9 cellular contexts compared by ENCODE assay signal in the genomic region with DNA sequence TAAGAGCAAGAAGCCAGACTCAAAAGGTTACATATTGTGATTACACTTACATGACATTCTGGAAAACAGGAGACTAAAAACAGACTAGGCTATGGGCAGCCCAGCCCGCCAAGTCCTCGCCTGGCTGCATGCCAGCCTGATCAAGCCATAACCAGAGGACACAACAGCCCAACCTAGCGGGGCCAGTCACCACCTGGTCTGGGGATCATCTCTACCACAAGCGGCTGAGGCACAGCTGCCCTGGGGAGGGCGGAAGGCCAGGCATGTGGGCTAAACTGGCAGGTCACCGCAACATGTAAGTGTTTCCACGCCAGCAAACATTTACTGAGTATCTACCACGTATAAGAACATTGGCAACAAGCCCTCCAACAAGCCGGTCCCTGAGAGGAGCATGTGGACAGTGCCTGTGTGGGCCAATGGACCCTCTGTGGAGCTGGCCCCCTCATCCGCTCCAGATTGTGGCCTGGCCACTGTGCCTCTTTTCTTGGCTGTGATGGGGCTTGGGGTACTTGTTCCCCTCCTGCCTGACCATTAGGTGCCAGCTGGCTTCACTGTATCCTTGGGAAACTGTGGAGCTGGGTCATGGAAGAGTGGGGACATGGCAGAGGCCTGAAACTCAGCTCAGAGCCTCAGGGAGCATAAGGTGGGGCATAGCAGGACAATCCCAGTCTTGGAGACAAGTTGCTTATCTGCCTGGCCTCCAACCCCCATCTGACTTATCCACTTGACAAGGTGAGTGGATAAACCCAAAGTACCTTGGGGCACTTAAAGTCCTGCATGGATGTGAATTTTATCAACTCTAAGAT. TPM values are rescaled to one million over a fixed set of nuclear protein-coding genes. Genes with fewer than 3 reads are reported as not detected.
DNase-seq lines count a peak whose midpoint lies in the region; ATAC-seq and TF ChIP-seq lines count a peak whose summit lies in the region.
"Had no signal": no experiment of that assay in that cellular context is flagged by ENCODE, and none has a peak within 500 bp of the region (broad histone marks: within the 10 kb centered on the region; RNA-seq: fewer than 3 reads in every experiment).

No MANE protein-coding gene starts in this region.

- no peak overlapping the region for H2BK5ac ChIP-seq in trophoblast cell (ENCODE audit: low read depth, low read length, poor library complexity)

- no peak overlapping the region for H2AK5ac ChIP-seq in trophoblast cell (ENCODE audit: low read length)

- no peak overlapping the region for H4K8ac ChIP-seq in trophoblast cell (ENCODE audit: low read depth, low read length)

- TF ChIP-seq CTCF in GM12865 (IDR thresholded peaks at IDR 0.05; ENCODE audit: insufficient read depth, low read depth, low read length, missing control alignments) = no peak
- no peak for TF ChIP-seq CTCF in gastroesophageal sphincter (IDR thresholded peaks at IDR 0.05)

- H2BK120ac ChIP-seq in trophoblast cell (ENCODE audit: insufficient read depth, low read length, poor library complexity) = no peak overlapping the region

- no peak for TF ChIP-seq EP300 in gastroesophageal sphincter (IDR thresholded peaks at IDR 0.05)

- DNase-seq in GM12865 (ENCODE audit: low read depth) (peak; percentile 16), NCI-H774 (lab: John Stamatoyannopoulos, UW) (peak; percentile 85), trophoblast cell (no peak)
- DNase-seq in activated CD4-positive, alpha-beta memory T cell treated with anti-CD3 and anti-CD28 coated beads for 36 hours = no peak
- DNase-seq in activated CD4-positive, alpha-beta T cell treated with anti-CD3 and anti-CD28 coated beads for 48 hours = no peak
- DNase-seq: activated T-cell treated with anti-CD3 and anti-CD28 coated beads, Interleukin-2, amount 50 U/mL, for 72 hours had no signal

- H3K27me3 ChIP-seq in gastroesophageal sphincter (no peaks in the 10 kb centered on the region), trophoblast cell (ENCODE audit: insufficient read depth, low read length) (no peaks in the 10 kb centered on the region)

- no peak overlapping the region for H3K9ac ChIP-seq in trophoblast cell (ENCODE audit: low read length)

- peak overlapping the region in 3 of 4 donors; percentile 1 to 63 (median 30) for H3K27ac ChIP-seq in gastroesophageal sphincter
- H3K27ac ChIP-seq in trophoblast cell (ENCODE audit: low read depth, low read length) = no peak overlapping the region

- no peaks in the 10 kb centered on the region for H3K9me3 Mint-ChIP-seq in activated CD4-positive, alpha-beta memory T cell treated with anti-CD3 and anti-CD28 coated beads for 36 hours
- H3K9me3 Mint-ChIP-seq: activated T-cell treated with anti-CD3 and anti-CD28 coated beads, Interleukin-2, amount 50 U/mL, for 72 hours had no signal

- H3K79me1 ChIP-seq in trophoblast cell (ENCODE audit: low read length) = no peaks in the 10 kb centered on the region

- no peak overlapping the region for H3K23ac ChIP-seq in trophoblast cell (ENCODE audit: low read length)

- ATAC-seq in gastroesophageal sphincter (peak; percentile 65), GM21423 (IDR thresholded peaks at IDR 0.05; ENCODE audit: unreplicated experiment) (no peak), GM21367 (IDR thresholded peaks at IDR 0.05; ENCODE audit: unreplicated experiment) (no peak)

- TF ChIP-seq POLR2A in gastroesophageal sphincter (IDR thresholded peaks at IDR 0.05) = no peak

- H3K36me3 ChIP-seq in gastroesophageal sphincter (peaks cover 0 to 18% of the 10 kb centered on the region in 2 donors), trophoblast cell (ENCODE audit: control insufficient read depth in 1 of 2, insufficient read depth in 2 of 2, low read length in 2 of 2) (peaks cover 0 to 9% of the 10 kb centered on the region in 2 experiments)

- H3K18ac ChIP-seq in trophoblast cell (ENCODE audit: low read length) = no peak overlapping the region

- H3K36me3 Mint-ChIP-seq in activated CD4-positive, alpha-beta memory T cell treated with anti-CD3 and anti-CD28 coated beads for 36 hours = peaks cover 3% of the 10 kb centered on the region

- CTCF ChIA-PET in activated CD4-positive, alpha-beta memory T cell treated with anti-CD3 and anti-CD28 coated beads for 36 hours (lab: Charles Lee) = no interaction called here

- H3K14ac ChIP-seq in trophoblast cell (ENCODE audit: low read length) = no peak overlapping the region

- H4K12ac ChIP-seq in trophoblast cell (ENCODE audit: low read depth, low read length) = no peak overlapping the region

- H3K4me2 ChIP-seq in trophoblast cell (ENCODE audit: low read length) = no peak overlapping the region

- no peak overlapping the region for H2AFZ ChIP-seq in trophoblast cell (ENCODE audit: insufficient read depth, low read length, poor library complexity)

- H2BK12ac ChIP-seq in trophoblast cell (ENCODE audit: low read length) = no peak overlapping the region

- H3K4ac ChIP-seq in trophoblast cell (ENCODE audit: low read depth, low read length) = peak overlapping the region; percentile 45

- H3K4me1 ChIP-seq in gastroesophageal sphincter (peaks cover 0 to 66% (median 6%) of the 10 kb centered on the region in 3 donors), trophoblast cell (ENCODE audit: control insufficient read depth in 1 of 2, insufficient read depth in 2 of 2, low read length in 2 of 2) (peaks cover 0 to 2% of the 10 kb centered on the region in 2 experiments)

- POLR2A ChIA-PET in activated CD4-positive, alpha-beta memory T cell treated with anti-CD3 and anti-CD28 coated beads for 36 hours (lab: Charles Lee) = interaction anchor here (0.6 to 1.3 kb wide), 2 partner anchors 9 to 35 kb away, joined by 3 read pairs; a partner anchor contains a TSS

- no peak overlapping the region for H4K91ac ChIP-seq in trophoblast cell (ENCODE audit: low read depth, low read length)

- H3K4me3 Mint-ChIP-seq in activated CD4-positive, alpha-beta memory T cell treated with anti-CD3 and anti-CD28 coated beads for 36 hours = no peak overlapping the region
- H3K4me3 Mint-ChIP-seq: activated T-cell treated with anti-CD3 and anti-CD28 coated beads, Interleukin-2, amount 50 U/mL, for 72 hours had no signal

- intact Hi-C loops in activated CD4-positive, alpha-beta memory T cell treated with anti-CD3 and anti-CD28 coated beads for 36 hours (cut with micrococcal nuclease) = no loop called here

- WGBS in gastroesophageal sphincter (ENCODE audit: low coverage in 1 of 2), 2 donors = 8% methylated on average over 2 of the region's 10 CpGs; no CpG with 5 or more reads in 1 of the 2 donors
- WGBS in trophoblast cell (ENCODE audit: extremely low coverage, insufficient coverage, insufficient read length) = no CpG with 5 or more reads among the region's 10 CpGs

- H3K79me2 ChIP-seq in trophoblast cell (ENCODE audit: control insufficient read depth, insufficient read depth, low read length, poor library complexity) = peaks cover 6% of the 10 kb centered on the region

- no peaks in the 10 kb centered on the region for H3K9me3 ChIP-seq in gastroesophageal sphincter
- no peaks in the 10 kb centered on the region for H3K9me3 ChIP-seq in trophoblast cell (ENCODE audit: insufficient read depth, low read depth, low read length)

- H3K4me3 ChIP-seq in GM12865 (ENCODE audit: low read depth, low read length) = no peak overlapping the region
- H3K4me3 ChIP-seq in gastroesophageal sphincter = no peak overlapping the region
- no peak overlapping the region for H3K4me3 ChIP-seq in trophoblast cell (ENCODE audit: low read depth, low read length)

- H3K27ac Mint-ChIP-seq in activated CD4-positive, alpha-beta memory T cell treated with anti-CD3 and anti-CD28 coated beads for 36 hours = no peak overlapping the region
- H3K27ac Mint-ChIP-seq: activated T-cell treated with anti-CD3 and anti-CD28 coated beads, Interleukin-2, amount 50 U/mL, for 72 hours had no signal

- H3K4me1 Mint-ChIP-seq in activated CD4-positive, alpha-beta memory T cell treated with anti-CD3 and anti-CD28 coated beads for 36 hours (ENCODE audit: low read depth) = peaks cover 47% of the 10 kb centered on the region

- H3K27me3 Mint-ChIP-seq in activated CD4-positive, alpha-beta memory T cell treated with anti-CD3 and anti-CD28 coated beads for 36 hours = no peaks in the 10 kb centered on the region

RNA-seq across cellular contexts. Expression of a gene that starts 9.0 kb away (rescaled TPM):
- total RNA-seq in gastroesophageal sphincter = 10 to 100 TPM; 17.1 to 24.1 (median 22.0) TPM
- 26.6 and 30.5 TPM in 2 replicates for polyA plus RNA-seq in trophoblast cell (2013)
- 10 to 100 TPM; 58.1 to 61.1 TPM for total RNA-seq in activated CD4-positive, alpha-beta memory T cell treated with anti-CD3 and anti-CD28 coated beads for 36 hours

Comparison
In these comparisons a context has a peak if more than half of its experiments do, and no peak if none do; other contexts are left out.
1. DNase-seq: peak in GM12865 (single experiment) and NCI-H774 (single experiment); none in trophoblast cell (0 of 2), activated CD4-positive, alpha-beta memory T cell treated with anti-CD3 and anti-CD28 coated beads for 36 hours (single experiment) and activated CD4-positive, alpha-beta T cell treated with anti-CD3 and anti-CD28 coated beads for 48 hours (single experiment).